In genomic region chr5:52849544-52849943, GRCh38 we compare ENCODE assay signal across 36 cellular contexts.
"Had no signal": no experiment of that assay in that cellular context is flagged by ENCODE, and none has a peak within 500 bp of the region (broad histone marks: within the 10 kb centered on the region; RNA-seq: fewer than 3 reads in every experiment).

No MANE protein-coding gene starts in this region.

- H3K9me3 ChIP-seq: adrenal gland, body of pancreas had no signal

- H3K27me3 ChIP-seq: adrenal gland, body of pancreas, brain microvascular endothelial cell, cardiac muscle cell had no signal

- H3K4me1 ChIP-seq: body of pancreas had no signal

- DNase-seq: activated B cell treated with CpG ODN at 0.5 μM for 24 hours; activated CD4-positive, alpha-beta memory T cell treated with anti-CD3 and anti-CD28 coated beads for 36 hours; activated CD4-positive, alpha-beta T cell treated with anti-CD3 and anti-CD28 coated beads for 4 hours; activated CD4-positive, alpha-beta T cell treated with anti-CD3 and anti-CD28 coated beads, Interleukin-2, amount 10 ng/mL, durations not matched to agents 24 days and 14 days; activated CD4-positive, alpha-beta T cell treated with anti-CD3 and anti-CD28 coated beads, Interleukin-2, amount 50 U/mL, for 1 hour; activated CD4-positive, alpha-beta T cell treated with anti-CD3 and anti-CD28 coated beads, Interleukin-2, amount 50 U/mL, for 4 hours; activated CD4-positive, CD25-positive, alpha-beta regulatory T cell treated with anti-CD3 and anti-CD28 coated beads, Interleukin-2, amount 50 U/mL, for 72 hours; activated CD8-positive, alpha-beta memory T cell treated with anti-CD3 and anti-CD28 coated beads, Interleukin-2, amount 50 U/mL, for 4 hours; activated CD8-positive, alpha-beta T cell treated with anti-CD3 and anti-CD28 coated beads for 36 hours; activated effector memory CD4-positive, alpha-beta T cell treated with anti-CD3 and anti-CD28 coated beads, Interleukin-2, amount 50 U/mL, for 16 hours; activated gamma-delta T cell treated with Interleukin-2 at 50 U/mL for 16 hours; activated naive CD4-positive, alpha-beta T cell; activated naive CD4-positive, alpha-beta T cell treated with anti-CD3 and anti-CD28 coated beads for 36 hours; activated naive CD4-positive, alpha-beta T cell treated with anti-CD3 and anti-CD28 coated beads, Interleukin-2, amount 50 U/mL, for 16 hours; activated naive CD8-positive, alpha-beta T cell treated with anti-CD3 and anti-CD28 coated beads for 36 hours; activated T-cell treated with anti-CD3 and anti-CD28 coated beads for 4 hours; activated T-cell treated with anti-CD3 and anti-CD28 coated beads, Interleukin-2, amount 50 U/mL, for 1 hour; activated T-cell treated with anti-CD3 and anti-CD28 coated beads, Interleukin-2, amount 50 U/mL, for 4 hours; activated T-cell treated with anti-CD3 and anti-CD28 coated beads, Interleukin-2, amount 50 U/mL, for 72 hours; adrenal gland; amniotic stem cell; aorta; body of pancreas; brain microvascular endothelial cell; caudate nucleus; cerebellar nuclear complex; T-helper 1 cell; T-helper 2 cell; T-helper 9 cell had no signal

- H3K27ac ChIP-seq: adrenal gland, body of pancreas, brain microvascular endothelial cell, cardiac muscle cell, VCaP had no signal

- H3K4me3 ChIP-seq: adrenal gland, body of pancreas, cardiac muscle cell had no signal

- H3K36me3 ChIP-seq: cardiac muscle cell had no signal

- ATAC-seq: activated CD8-positive, alpha-beta T cell treated with anti-CD3 and anti-CD28 coated beads for 36 hours; activated naive CD4-positive, alpha-beta T cell treated with anti-CD3 and anti-CD28 coated beads, Interleukin-2, amount 50 U/mL, for 72 hours; activated T-cell treated with anti-CD3 and anti-CD28 coated beads, Interleukin-2, amount 50 U/mL, for 4 hours; activated T-cell treated with anti-CD3 and anti-CD28 coated beads, Interleukin-2, amount 50 U/mL, for 72 hours; activated T-helper 17 cell treated with anti-CD3 and anti-CD28 coated beads, Interleukin-2, amount 50 U/mL, for 72 hours; body of pancreas had no signal

- FAIRE-seq: astrocyte, bronchial epithelial cell, TTC549 had no signal
